ENCODE assay signal across 8 cellular contexts in the genomic region with DNA sequence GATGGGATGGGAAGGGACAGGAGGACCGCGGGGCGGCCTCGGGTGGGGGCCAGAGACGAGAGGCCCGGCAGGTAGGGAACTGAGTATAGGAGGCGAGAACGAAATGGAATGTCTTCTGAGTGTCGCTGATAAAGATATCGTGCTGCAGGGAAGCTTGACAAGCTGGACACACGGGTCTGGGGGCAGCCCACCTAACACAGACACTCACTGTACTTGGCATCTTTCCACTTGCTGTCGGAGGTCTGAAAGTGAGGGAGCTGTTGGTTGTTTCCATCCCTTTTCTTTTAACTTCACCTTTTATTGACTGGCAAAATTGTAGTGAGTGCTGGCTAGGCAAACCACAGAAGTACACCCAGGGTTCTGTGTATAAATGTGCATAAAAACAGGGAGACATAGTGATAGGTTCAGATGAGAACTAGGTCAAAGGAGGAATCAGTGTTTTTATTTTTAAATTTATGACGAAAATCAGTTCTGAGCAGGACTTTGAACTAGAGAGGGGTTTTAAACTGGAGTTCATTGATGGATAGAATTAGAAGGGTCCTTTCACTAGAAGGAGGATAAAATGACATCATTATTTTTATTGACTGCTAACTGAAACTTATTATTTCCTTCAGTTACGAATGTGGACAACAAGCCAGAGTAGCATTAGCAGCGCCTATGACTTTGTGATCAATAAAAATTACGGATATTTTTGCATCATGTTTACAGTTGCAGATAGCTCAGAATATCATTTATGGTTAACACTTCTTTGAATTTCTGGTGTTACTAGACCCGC. TPM values are rescaled to one million over a fixed set of nuclear protein-coding genes. Genes with fewer than 3 reads are reported as not detected.
DNase-seq lines count a peak whose midpoint lies in the region; ATAC-seq and TF ChIP-seq lines count a peak whose summit lies in the region.

No MANE protein-coding gene starts in this region.

- TF ChIP-seq CTCF in heart right ventricle (IDR thresholded peaks at IDR 0.05) (no peak), esophagus squamous epithelium (IDR thresholded peaks at IDR 0.05) (no peak), ovary (IDR thresholded peaks at IDR 0.05) (no peak)

- H3K27ac ChIP-seq in heart right ventricle (peak overlapping the region in 9 of 10 donors; percentile 73 to 95 (median 85)), SK-N-MC (no peak overlapping the region), esophagus squamous epithelium (peak overlapping the region; percentile 85 to 94 (median 89)), ovary (no peak overlapping the region)

- intact Hi-C loops in heart right ventricle (cut with DNase I) (no loop called here), cardiac septum (cut with DNase I) (loop anchor here (5.0 kb wide), 1 partner anchor 70 kb away; no protein-coding TSS in a partner anchor), esophagus squamous epithelium (cut with DNase I) (no loop called here), ovary (cut with DNase I) (no loop called here)

- H3K36me3 ChIP-seq in heart right ventricle: peaks cover 0 to 26% (median 0%) of the 10 kb centered on the region in 9 donors
- H3K36me3 ChIP-seq in SK-N-MC (ENCODE audit: insufficient read depth, low read length): peaks cover 14% of the 10 kb centered on the region; the same call in 1 of the 2 replicates
- H3K36me3 ChIP-seq in esophagus squamous epithelium: peaks cover 0 to 37% (median 0%) of the 10 kb centered on the region in 3 donors
- no peaks in the 10 kb centered on the region for H3K36me3 ChIP-seq in ovary

- H3K9ac ChIP-seq in SK-N-MC (ENCODE audit: insufficient read length): peak overlapping the region; percentile 86

- no peak for TF ChIP-seq EP300 in ovary (IDR thresholded peaks at IDR 0.05)

- TF ChIP-seq POLR2A in esophagus squamous epithelium (IDR thresholded peaks at IDR 0.05) (no peak), ovary (IDR thresholded peaks at IDR 0.05) (no peak)

- H3K4me1 ChIP-seq in heart right ventricle (peaks cover 0 to 59% (median 26%) of the 10 kb centered on the region in 9 donors), esophagus squamous epithelium (peaks cover 0 to 48% (median 24%) of the 10 kb centered on the region in 3 donors), ovary (ENCODE audit: insufficient read depth) (peaks cover 7% of the 10 kb centered on the region)

- H3K9me3 ChIP-seq in heart right ventricle (no peaks in the 10 kb centered on the region), SK-N-MC (ENCODE audit: low read depth, low read length) (no peaks in the 10 kb centered on the region), esophagus squamous epithelium (no peaks in the 10 kb centered on the region), ovary (no peaks in the 10 kb centered on the region)

- 16 to 18% methylated on average over 17 of the region's 17 CpGs for WGBS in heart right ventricle, 2 donors
- 12 to 14% methylated on average over 17 of the region's 17 CpGs for WGBS in esophagus squamous epithelium, 2 donors
- WGBS in ovary, 3 donors: 12 to 14% (median 13%) methylated on average over 17 of the region's 17 CpGs

- DNase-seq in heart right ventricle (no peak), cardiac septum (ENCODE audit: low spot score) (no peak), SK-N-MC (ENCODE audit: low read depth, low spot score) (no peak), esophagus squamous epithelium (lab: John Stamatoyannopoulos, UW) (no peak), ovary (no peak)
- no peak for DNase-seq in stimulated activated CD4-positive, alpha-beta T cell treated with anti-CD3 and anti-CD28 coated beads, Interleukin-2, amount 100 ng/mL, for 24 hours

- H3K4me3 ChIP-seq in heart right ventricle (peak overlapping the region; percentile 68 to 99 (median 94)), SK-N-MC (peak overlapping the region; percentile 86), esophagus squamous epithelium (peak overlapping the region; percentile 80 to 99 (median 92)), ovary (peak overlapping the region; percentile 82)

- ATAC-seq in heart right ventricle (peak in 5 of 8 donors; percentile 4 to 68 (median 43)), HG03039 (IDR thresholded peaks at IDR 0.05; ENCODE audit: unreplicated experiment) (peak; percentile 8), HG03135 (IDR thresholded peaks at IDR 0.05; ENCODE audit: unreplicated experiment) (no peak)

- no peaks in the 10 kb centered on the region for H3K27me3 ChIP-seq in heart right ventricle
- H3K27me3 ChIP-seq in esophagus squamous epithelium: no peaks in the 10 kb centered on the region
- no peaks in the 10 kb centered on the region for H3K27me3 ChIP-seq in ovary

RNA-seq across cellular contexts. Expression of gene GAPVD1, which starts 0.8 kb away (rescaled TPM):
- 10 to 100 TPM; 27.0 to 40.0 (median 35.0) TPM for total RNA-seq in heart right ventricle
- 1 to 10 TPM; 6.9 to 7.8 TPM for polyA plus RNA-seq in heart right ventricle
- 31.1 TPM for total RNA-seq in cardiac septum
- total RNA-seq in esophagus squamous epithelium: 10 to 100 TPM; 34.8 to 65.4 (median 44.1) TPM
- total RNA-seq in ovary: 10 to 100 TPM; 36.5 to 53.7 (median 43.9) TPM
- 10 to 100 TPM in 1 of 2 donors, 1 to 10 TPM in 1; 9.4 to 23.4 TPM for polyA plus RNA-seq in ovary

RNA-seq across cellular contexts. Expression of gene HSPA5, which starts 21.3 kb away (rescaled TPM):
- 100 to 1,000 TPM; 184 to 329 (median 234) TPM for total RNA-seq in heart right ventricle
- 1,000 to 10,000 TPM in 1 of 2 donors, 10 to 100 TPM in 1; 50.6 to 1,022 TPM for polyA plus RNA-seq in heart right ventricle
- total RNA-seq in cardiac septum: 284 TPM
- 100 to 1,000 TPM in 2 of 4 donors, 10 to 100 TPM in 2; 84.1 to 178 (median 132) TPM for total RNA-seq in esophagus squamous epithelium
- 100 to 1,000 TPM in 6 of 7 donors, 10 to 100 TPM in 1; 67.1 to 250 (median 147) TPM for total RNA-seq in ovary
- polyA plus RNA-seq in ovary: 100 to 1,000 TPM; 111 to 309 TPM

Comparison
In these comparisons a context has a peak if more than half of its experiments do, and no peak if none do; other contexts are left out.
1. H3K27ac ChIP-seq: peak in heart right ventricle (9 of 10) and esophagus squamous epithelium (4 of 4); none in SK-N-MC (single experiment) and ovary (0 of 2).
2. Peak in every context shown above with its lines, with median percentiles within 50 percentile points of each other: H3K4me3 ChIP-seq.